Comparison of ENCODE assay signal across 8 cellular contexts in the genomic region with DNA sequence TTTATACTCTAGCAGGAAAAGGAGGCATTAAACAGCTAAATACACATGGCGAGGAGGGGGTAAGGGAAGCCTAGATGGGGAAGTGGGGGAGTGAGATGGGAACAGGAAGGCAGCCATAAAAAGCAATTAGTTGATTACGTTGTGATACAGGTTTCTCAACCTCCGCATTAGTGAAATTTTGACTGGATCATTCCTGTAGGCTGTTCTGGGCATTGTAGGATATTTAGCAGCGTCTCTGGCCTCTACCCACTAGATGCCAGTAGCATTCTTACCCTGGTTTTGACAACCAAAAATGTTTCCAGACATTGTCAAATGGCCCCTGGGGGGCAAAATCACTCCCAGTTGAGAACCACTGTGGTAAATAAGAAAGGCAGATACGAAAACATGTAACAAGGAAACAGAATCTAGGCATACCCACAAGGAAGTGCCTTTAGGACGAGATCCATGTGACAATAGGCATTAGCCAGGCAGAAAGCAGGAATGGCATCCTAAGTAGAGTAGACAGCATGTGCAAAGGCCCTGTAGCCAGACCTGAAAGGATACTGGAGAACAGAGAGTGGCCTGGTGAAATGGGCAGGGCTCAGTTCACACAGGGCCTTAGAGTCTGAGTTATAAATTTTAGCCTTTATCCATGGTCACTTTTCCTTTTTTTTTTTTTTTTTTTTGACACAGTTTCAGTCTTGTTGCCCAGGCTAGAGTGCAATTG. TPM values are rescaled to one million over a fixed set of nuclear protein-coding genes. Genes with fewer than 3 reads are reported as not detected.
DNase-seq lines count a peak whose midpoint lies in the region; ATAC-seq and TF ChIP-seq lines count a peak whose summit lies in the region.

No MANE protein-coding gene starts in this region.

- H3K4me1 ChIP-seq in ovary (ENCODE audit: insufficient read depth), result no peaks in the 10 kb centered on the region

- H3K27ac ChIP-seq in ovary, result no peak overlapping the region

- no peaks in the 10 kb centered on the region for H3K27me3 ChIP-seq in ovary

- TF ChIP-seq CTCF in ovary (IDR thresholded peaks at IDR 0.05), result no peak

- WGBS in ovary, 3 donors, result 60 to 69% (median 63%) methylated on average over 6 of the region's 6 CpGs

- H3K4me3 ChIP-seq in ovary, result peak overlapping the region; percentile 35

- DNase-seq in GF-D8 (lab: John Stamatoyannopoulos, UW), result peak; percentile 61
- DNase-seq in NOMO-1 treated with DMSO at 0.1 percent for 48 hours (lab: John Stamatoyannopoulos, UW; ENCODE audit: unreplicated experiment), result peak; percentile 72
- DNase-seq in dermis blood vessel endothelial cell, result peak; percentile 37
- DNase-seq in ovary, result no peak
- DNase-seq in G401 (ENCODE audit: low spot score), result no peak
- DNase-seq in NCI-H1092 (lab: John Stamatoyannopoulos, UW), result no peak
- DNase-seq in occipital lobe (lab: John Stamatoyannopoulos, UW), result no peak

- no peaks in the 10 kb centered on the region for H3K9me3 ChIP-seq in ovary

- intact Hi-C loops in ovary (cut with DNase I), result loop anchor here in 1 of 4 donors (10.0 kb wide), 1 partner anchor 90 kb away; no protein-coding TSS in a partner anchor

- no peak for TF ChIP-seq POLR2A in ovary (IDR thresholded peaks at IDR 0.05)

- no peak for TF ChIP-seq EP300 in ovary (IDR thresholded peaks at IDR 0.05)

- in situ Hi-C loops in G401 (cut with HindIII; ENCODE audit: low sequenced_read_pairs), result no loop called here

- ATAC-seq in GM18870 (IDR thresholded peaks at IDR 0.05; ENCODE audit: unreplicated experiment), result no peak

- no peaks in the 10 kb centered on the region for H3K36me3 ChIP-seq in ovary

RNA-seq across cellular contexts. Expression of a gene that starts 25.8 kb away (rescaled TPM):
- total RNA-seq in dermis blood vessel endothelial cell (28.8 and 42.1 TPM in 2 replicates), ovary (10 to 100 TPM; 17.6 to 31.1 (median 26.6) TPM), occipital lobe (15.9 TPM)
- 10 to 100 TPM; 24.6 to 36.7 TPM for polyA plus RNA-seq in ovary
- total RNA-seq in G401 (2014; rRNA removed; shearing (Covaris generic)), result 41.1 and 46.5 TPM in 2 replicates

Comparison
In these comparisons a context has a peak if more than half of its experiments do, and no peak if none do; other contexts are left out.
1. DNase-seq: peak in GF-D8 (single experiment), NOMO-1 treated with DMSO at 0.1 percent for 48 hours (single experiment) and dermis blood vessel endothelial cell (single experiment); none in ovary (0 of 5), G401 (single experiment), NCI-H1092 (single experiment) and occipital lobe (single experiment).